In genomic region chr6:78808933-78809332, GRCh38 we compare ENCODE assay signal across 26 cellular contexts. TPM values are rescaled to one million over a fixed set of nuclear protein-coding genes. Genes with fewer than 3 reads are reported as not detected.
DNase-seq lines count a peak whose midpoint lies in the region; ATAC-seq, FAIRE-seq and TF ChIP-seq lines count a peak whose summit lies in the region.
"Had no signal": no experiment of that assay in that cellular context is flagged by ENCODE, and none has a peak within 500 bp of the region (broad histone marks: within the 10 kb centered on the region; RNA-seq: fewer than 3 reads in every experiment).

No MANE protein-coding gene starts in this region.

- intact Hi-C loops in kidney (cut with DNase I) (no loop called here), upper lobe of right lung (cut with DNase I) (no loop called here)

- H3K36me3 ChIP-seq in kidney (ENCODE audit: control insufficient read depth in 1 of 2, insufficient read depth in 2 of 2, low read length in 2 of 2) (no peaks in the 10 kb centered on the region), osteoblast (ENCODE audit: insufficient read depth, low read length) (no peaks in the 10 kb centered on the region), upper lobe of right lung (no peaks in the 10 kb centered on the region)
- H3K36me3 ChIP-seq: BE2C, BLaER1 had no signal

- H3K4me3 ChIP-seq in kidney (ENCODE audit: low read length in 2 of 2) (no peak overlapping the region), osteoblast (ENCODE audit: insufficient read depth, low read length) (no peak overlapping the region), upper lobe of right lung (no peak overlapping the region)
- H3K4me3 ChIP-seq: BLaER1, GM12878 had no signal

- no peak overlapping the region for H3K27ac ChIP-seq in kidney (ENCODE audit: low read depth in 2 of 2, low read length in 2 of 2)
- H3K27ac ChIP-seq in osteoblast (ENCODE audit: low read depth, low read length) = no peak overlapping the region
- H3K27ac ChIP-seq in upper lobe of right lung = no peak overlapping the region
- H3K27ac ChIP-seq: BLaER1 had no signal

- H3K9ac ChIP-seq in kidney (ENCODE audit: low read length in 2 of 2) = no peak overlapping the region
- H3K9ac ChIP-seq: BLaER1 had no signal

- H3K4me2 ChIP-seq in osteoblast (ENCODE audit: insufficient read depth, low read length) = no peak overlapping the region
- H3K4me2 ChIP-seq: BLaER1 had no signal

- no peaks in the 10 kb centered on the region for H3K79me2 ChIP-seq in osteoblast (ENCODE audit: insufficient read depth, low read length)

- H4K20me1 ChIP-seq in osteoblast (ENCODE audit: insufficient read depth, low read length) = no peaks in the 10 kb centered on the region
- H4K20me1 ChIP-seq: BLaER1 had no signal

- H3K27me3 ChIP-seq in osteoblast (ENCODE audit: insufficient read depth, low read length) = no peaks in the 10 kb centered on the region
- no peaks in the 10 kb centered on the region for H3K27me3 ChIP-seq in upper lobe of right lung
- H3K27me3 ChIP-seq: BE2C, BLaER1 had no signal

- DNase-seq in kidney (peak; percentile 41), osteoblast (ENCODE audit: insufficient read length, low spot score, missing footprints) (peak; percentile 35), upper lobe of right lung (no peak), NCI-H2029 (lab: John Stamatoyannopoulos, UW) (no peak), midbrain (lab: John Stamatoyannopoulos, UW) (no peak), GM19239 (ENCODE audit: insufficient read length, low spot score) (no peak)
- DNase-seq: 8988T; ACHN; BE2C; C1 segment of cervical spinal cord; CD4-positive, alpha-beta memory T cell; CD4-positive, CD25-positive, alpha-beta regulatory T cell; CD8-positive, alpha-beta memory T cell; COR-L47; DMS 273 treated with DMSO at 0.1 percent for 48 hours; DMS153; DMS53; DMS79; DND-41; EL; GDM1 had no signal

- H3K9me3 ChIP-seq in kidney (ENCODE audit: control insufficient read depth in 1 of 2, low read length in 2 of 2) = peaks cover 0 to 4% of the 10 kb centered on the region in 2 donors
- no peaks in the 10 kb centered on the region for H3K9me3 ChIP-seq in osteoblast (ENCODE audit: low read depth, low read length)
- H3K9me3 ChIP-seq in upper lobe of right lung = peaks cover 1% of the 10 kb centered on the region
- H3K9me3 ChIP-seq: BE2C, BLaER1 had no signal

- no peak for FAIRE-seq in kidney (lab: Jason Lieb, UNC)
- no peak for FAIRE-seq in GM19239 (lab: Jason Lieb, UNC)
- FAIRE-seq: A204.1, GM12878, GM12892, GM18507 had no signal

- no peak for TF ChIP-seq CTCF in kidney (IDR thresholded peaks at IDR 0.05; ENCODE audit: borderline replicate concordance, extremely low read depth, insufficient read depth)
- no peak for TF ChIP-seq CTCF in osteoblast (IDR thresholded peaks at IDR 0.05; ENCODE audit: extremely low read depth, low read depth, low read length)
- no peak for TF ChIP-seq CTCF in upper lobe of right lung (IDR thresholded peaks at IDR 0.05)

- H3K4me1 ChIP-seq in kidney (ENCODE audit: control insufficient read depth in 1 of 2, insufficient read depth in 1 of 2, low read depth in 1 of 2, low read length in 2 of 2) (no peaks in the 10 kb centered on the region), osteoblast (ENCODE audit: insufficient read depth, low read length) (peaks cover 13% of the 10 kb centered on the region), upper lobe of right lung (no peaks in the 10 kb centered on the region)
- H3K4me1 ChIP-seq: BE2C, BLaER1 had no signal

- ATAC-seq in upper lobe of right lung = peak; percentile 31
- ATAC-seq: GM12878 had no signal

- H2AFZ ChIP-seq in osteoblast (ENCODE audit: low read length) = no peak overlapping the region

RNA-seq across cellular contexts. Expression of gene IRAK1BP1, which starts 58.4 kb away (rescaled TPM):
- 6.6 TPM for total RNA-seq in kidney
- polyA plus RNA-seq in kidney (ENCODE audit: insufficient read depth, low read depth, low replicate concordance) = 6.1 TPM
- 6.9 and 7.1 TPM in 2 replicates for total RNA-seq in osteoblast
- total RNA-seq in upper lobe of right lung = 4.3 TPM

Comparison
In these comparisons a context has a peak if more than half of its experiments do, and no peak if none do; other contexts are left out.
1. DNase-seq: peak in kidney (single experiment) and osteoblast (single experiment); none in upper lobe of right lung (single experiment), NCI-H2029 (single experiment), midbrain (single experiment) and GM19239 (single experiment).